ENCODE assay signal across 19 cellular contexts in genomic region chr9:135565636-135566035, GRCh38. TPM values are rescaled to one million over a fixed set of nuclear protein-coding genes. Genes with fewer than 3 reads are reported as not detected.
DNase-seq lines count a peak whose midpoint lies in the region; ATAC-seq and TF ChIP-seq lines count a peak whose summit lies in the region.
"Had no signal": no experiment of that assay in that cellular context is flagged by ENCODE, and none has a peak within 500 bp of the region (broad histone marks: within the 10 kb centered on the region; RNA-seq: fewer than 3 reads in every experiment).

No MANE protein-coding gene starts in this region.

- no CpG with 5 or more reads among the region's 8 CpGs for WGBS in neuronal stem cell (ENCODE audit: extremely low coverage in 2 of 2, insufficient read length in 2 of 2, insufficient replicate concordance in 1 of 2), 2 donors
- 50 to 56% methylated on average over 8 of the region's 8 CpGs for WGBS in tibial nerve, 2 donors

- H3K36me3 ChIP-seq in neuronal stem cell (replicated peaks in 1 of 2; ENCODE audit: control insufficient read depth in 2 of 2, insufficient read depth in 2 of 2, low read length in 2 of 2) (no peaks in the 10 kb centered on the region), tibial nerve (no peaks in the 10 kb centered on the region)
- H3K36me3 ChIP-seq: MG63, SJSA1 had no signal

- H2BK15ac ChIP-seq in neuronal stem cell (ENCODE audit: low read length) = no peak overlapping the region

- CTCF ChIA-PET in activated CD8-positive, alpha-beta memory T cell treated with anti-CD3 and anti-CD28 coated beads, Interleukin-2, amount 10 ng/mL, durations not matched to agents 7 days and 5 days (lab: Charles Lee) = no interaction called here

- TF ChIP-seq CTCF in coronary artery (IDR thresholded peaks at IDR 0.05) = no peak
- no peak for TF ChIP-seq CTCF in tibial nerve (IDR thresholded peaks at IDR 0.05)

- H2BK5ac ChIP-seq in neuronal stem cell (ENCODE audit: low read length) = peak overlapping the region; percentile 75

- H3K9me3 ChIP-seq in neuronal stem cell (replicated peaks in 1 of 2; ENCODE audit: control insufficient read depth in 2 of 2, insufficient read depth in 1 of 2, low read depth in 1 of 2, low read length in 2 of 2) (no peaks in the 10 kb centered on the region), tibial nerve (peaks cover 0 to 23% (median 0%) of the 10 kb centered on the region in 4 donors)

- H3K27ac Mint-ChIP-seq in activated CD8-positive, alpha-beta memory T cell treated with anti-CD3 and anti-CD28 coated beads, Interleukin-2, amount 10 ng/mL, durations not matched to agents 7 days and 5 days = no peak overlapping the region

- no peak overlapping the region for H3K4me2 ChIP-seq in neuronal stem cell (ENCODE audit: insufficient read depth, low read length, poor library complexity, severe bottlenecking)

- H3K23ac ChIP-seq in neuronal stem cell (ENCODE audit: low read depth, low read length, poor library complexity) = no peak overlapping the region

- H3K27ac ChIP-seq in coronary artery (no peak overlapping the region), neuronal stem cell (replicated peaks; ENCODE audit: low read length) (no peak overlapping the region), tibial nerve (no peak overlapping the region)
- H3K27ac ChIP-seq: 22Rv1, SJSA1 had no signal

- peak overlapping the region; percentile 17 for H2BK120ac ChIP-seq in neuronal stem cell (ENCODE audit: low read depth, low read length)

- no peak for TF ChIP-seq POLR2A in tibial nerve (IDR thresholded peaks at IDR 0.05)

- H3K79me1 ChIP-seq in neuronal stem cell (ENCODE audit: low read depth, low read length) = peaks cover 3% of the 10 kb centered on the region

- no peak overlapping the region for H3K4ac ChIP-seq in neuronal stem cell (ENCODE audit: low read length)

- H3K4me1 Mint-ChIP-seq in activated CD8-positive, alpha-beta memory T cell treated with anti-CD3 and anti-CD28 coated beads, Interleukin-2, amount 10 ng/mL, durations not matched to agents 7 days and 5 days = peaks cover 4% of the 10 kb centered on the region

- H3K18ac ChIP-seq in neuronal stem cell (ENCODE audit: low read length) = peak overlapping the region; percentile 75

- no peak for TF ChIP-seq EP300 in tibial nerve (IDR thresholded peaks at IDR 0.05)

- peak overlapping the region; percentile 43 for H4K8ac ChIP-seq in neuronal stem cell (ENCODE audit: low read depth, low read length)

- H3K4me3 ChIP-seq in coronary artery (no peak overlapping the region), neuronal stem cell (ENCODE audit: low read length in 2 of 2) (no peak overlapping the region), tibial nerve (no peak overlapping the region)
- H3K4me3 ChIP-seq: MG63, SJSA1 had no signal

- no peaks in the 10 kb centered on the region for H3K36me3 Mint-ChIP-seq in activated CD8-positive, alpha-beta memory T cell treated with anti-CD3 and anti-CD28 coated beads, Interleukin-2, amount 10 ng/mL, durations not matched to agents 7 days and 5 days

- no peaks in the 10 kb centered on the region for H3K9me3 Mint-ChIP-seq in activated CD8-positive, alpha-beta memory T cell treated with anti-CD3 and anti-CD28 coated beads, Interleukin-2, amount 10 ng/mL, durations not matched to agents 7 days and 5 days (ENCODE audit: low read depth)

- H3K4me1 ChIP-seq in neuronal stem cell (ENCODE audit: control insufficient read depth in 2 of 2, insufficient read depth in 1 of 2, low read depth in 1 of 2, low read length in 2 of 2) (peaks cover 0 to 4% of the 10 kb centered on the region in 2 donors), tibial nerve (no peaks in the 10 kb centered on the region)
- H3K4me1 ChIP-seq: SJSA1 had no signal

- peak overlapping the region; percentile 82 for H3K14ac ChIP-seq in neuronal stem cell (ENCODE audit: low read length)

- H2AFZ ChIP-seq in neuronal stem cell (ENCODE audit: low read length) = no peak overlapping the region

- H3K27me3 ChIP-seq in neuronal stem cell (ENCODE audit: control insufficient read depth in 3 of 3, insufficient read depth in 3 of 3, low read depth in 1 of 3, low read length in 3 of 3) (peaks cover 0 to 9% (median 0%) of the 10 kb centered on the region in 3 experiments), tibial nerve (no peaks in the 10 kb centered on the region)
- H3K27me3 ChIP-seq: MG63, SJSA1 had no signal

- H2AK5ac ChIP-seq in neuronal stem cell (ENCODE audit: low read depth, low read length) = peak overlapping the region; percentile 79

- peak overlapping the region; percentile 18 for H3K9ac ChIP-seq in neuronal stem cell (ENCODE audit: low read depth, low read length, poor library complexity)

- H4K91ac ChIP-seq in neuronal stem cell (ENCODE audit: low read depth, low read length, poor library complexity) = no peak overlapping the region

- no peak for ATAC-seq in activated CD8-positive, alpha-beta memory T cell treated with anti-CD3 and anti-CD28 coated beads, Interleukin-2, amount 10 ng/mL, durations not matched to agents 7 days and 5 days
- no peak for ATAC-seq in GM19455 (IDR thresholded peaks at IDR 0.05; ENCODE audit: unreplicated experiment)

- no peak overlapping the region for H3K4me3 Mint-ChIP-seq in activated CD8-positive, alpha-beta memory T cell treated with anti-CD3 and anti-CD28 coated beads, Interleukin-2, amount 10 ng/mL, durations not matched to agents 7 days and 5 days

- no peak overlapping the region for H2BK12ac ChIP-seq in neuronal stem cell (ENCODE audit: low read length)

- DNase-seq in activated CD8-positive, alpha-beta memory T cell treated with anti-CD3 and anti-CD28 coated beads for 24 hours = peak; percentile 24
- no peak for DNase-seq in activated CD8-positive, alpha-beta memory T cell treated with anti-CD3 and anti-CD28 coated beads, Interleukin-2, amount 10 ng/mL, durations not matched to agents 7 days and 5 days
- DNase-seq in coronary artery (ENCODE audit: low spot score) (peak; percentile 62), neuronal stem cell (ENCODE audit: low spot score) (no peak), hippocampal formation (lab: John Stamatoyannopoulos, UW) (no peak), tibial nerve (ENCODE audit: low spot score in 2 of 2) (no peak)
- DNase-seq: ACHN, IMR-90, KG1, MG63, NCI-H1105 treated with DMSO at 0.1 percent for 48 hours, NCI-H2029, NCI-H446 treated with DMSO at 0.1 percent for 48 hours, NCI-H526, Right ventricle myocardium superior had no signal

- H3K27me3 Mint-ChIP-seq in activated CD8-positive, alpha-beta memory T cell treated with anti-CD3 and anti-CD28 coated beads, Interleukin-2, amount 10 ng/mL, durations not matched to agents 7 days and 5 days = peaks cover 2% of the 10 kb centered on the region

RNA-seq across cellular contexts. Expression of gene PAEP, which starts 4.1 kb away (rescaled TPM):
- not detected for total RNA-seq in activated CD8-positive, alpha-beta memory T cell treated with anti-CD3 and anti-CD28 coated beads, Interleukin-2, amount 10 ng/mL, durations not matched to agents 7 days and 5 days
- polyA plus RNA-seq in neuronal stem cell (2013, experiment 1 of 2) = not detected
- polyA plus RNA-seq in neuronal stem cell (2013, experiment 2 of 2) = not detected
- not detected for total RNA-seq in tibial nerve
- total RNA-seq: IMR-90, Right ventricle myocardium superior, SJSA1 had no signal
- polyA plus RNA-seq: BJ, IMR-90 had no signal

RNA-seq across cellular contexts. Expression of gene OBP2A, which starts 19.7 kb away (rescaled TPM):
- total RNA-seq in activated CD8-positive, alpha-beta memory T cell treated with anti-CD3 and anti-CD28 coated beads, Interleukin-2, amount 10 ng/mL, durations not matched to agents 7 days and 5 days = not detected
- polyA plus RNA-seq in neuronal stem cell (2013, experiment 1 of 2) = not detected
- polyA plus RNA-seq in neuronal stem cell (2013, experiment 2 of 2) = not detected
- not detected for total RNA-seq in tibial nerve
- total RNA-seq: IMR-90, Right ventricle myocardium superior, SJSA1 had no signal
- polyA plus RNA-seq: BJ, IMR-90 had no signal

RNA-seq across cellular contexts. Expression of gene LCN1, which starts 44.4 kb away (rescaled TPM):
- total RNA-seq in activated CD8-positive, alpha-beta memory T cell treated with anti-CD3 and anti-CD28 coated beads, Interleukin-2, amount 10 ng/mL, durations not matched to agents 7 days and 5 days = not detected
- polyA plus RNA-seq in neuronal stem cell (2013, experiment 1 of 2) = not detected
- polyA plus RNA-seq in neuronal stem cell (2013, experiment 2 of 2) = not detected
- total RNA-seq in tibial nerve = not detected
- total RNA-seq: IMR-90, Right ventricle myocardium superior, SJSA1 had no signal
- polyA plus RNA-seq: BJ, IMR-90 had no signal

Comparison
In these comparisons a context has a peak if more than half of its experiments do, and no peak if none do; other contexts are left out.
1. DNase-seq: peak in activated CD8-positive, alpha-beta memory T cell treated with anti-CD3 and anti-CD28 coated beads for 24 hours (single experiment) and coronary artery (single experiment); none in activated CD8-positive, alpha-beta memory T cell treated with anti-CD3 and anti-CD28 coated beads, Interleukin-2, amount 10 ng/mL, durations not matched to agents 7 days and 5 days (single experiment), neuronal stem cell (single experiment), hippocampal formation (0 of 2) and tibial nerve (0 of 2).